ENCODE assay signal across 27 cellular contexts in the genomic region with DNA sequence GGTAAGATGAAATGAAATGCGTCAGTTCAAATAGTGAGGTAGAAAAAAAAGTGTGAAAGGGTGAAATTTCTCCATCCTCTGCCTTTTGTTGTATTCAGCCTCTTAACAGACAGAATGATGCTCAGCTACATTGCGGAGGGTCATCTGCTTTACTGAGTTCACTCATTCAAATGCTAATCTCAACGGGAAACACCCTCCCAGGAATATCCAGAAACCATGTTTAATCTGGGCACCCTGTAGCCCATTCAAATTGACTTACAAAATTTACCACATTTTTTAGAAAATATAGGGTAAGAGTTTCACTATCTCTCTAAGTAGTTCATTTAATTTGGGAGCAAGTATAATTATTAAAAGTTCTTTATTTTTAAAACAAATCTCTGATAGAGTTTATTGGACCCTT.
"Had no signal": no experiment of that assay in that cellular context is flagged by ENCODE, and none has a peak within 500 bp of the region (broad histone marks: within the 10 kb centered on the region; RNA-seq: fewer than 3 reads in every experiment).

No MANE protein-coding gene starts in this region.

- H3K4me3 Mint-ChIP-seq: activated CD4-positive, alpha-beta memory T cell treated with anti-CD3 and anti-CD28 coated beads, Interleukin-2, amount 10 ng/mL, durations not matched to agents 7 days and 5 days; activated CD4-positive, alpha-beta T cell treated with anti-CD3 and anti-CD28 coated beads, Interleukin-2, amount 10 ng/mL, durations not matched to agents 7 days and 5 days; activated naive CD8-positive, alpha-beta T cell; activated T-cell treated with anti-CD3 and anti-CD28 coated beads, Interleukin-2, amount 50 U/mL, for 24 hours; activated T-cell treated with anti-CD3 and anti-CD28 coated beads, Interleukin-2, amount 50 U/mL, for 72 hours; brain had no signal

- H3K9me3 ChIP-seq: breast epithelium, colonic mucosa, esophagus squamous epithelium had no signal

- H3K36me3 Mint-ChIP-seq: activated naive CD8-positive, alpha-beta T cell had no signal

- H3K4me1 ChIP-seq: breast epithelium, colonic mucosa, esophagus squamous epithelium had no signal

- H3K27ac Mint-ChIP-seq: activated CD4-positive, alpha-beta memory T cell treated with anti-CD3 and anti-CD28 coated beads, Interleukin-2, amount 10 ng/mL, durations not matched to agents 7 days and 5 days; activated CD4-positive, alpha-beta T cell treated with anti-CD3 and anti-CD28 coated beads, Interleukin-2, amount 10 ng/mL, durations not matched to agents 7 days and 5 days; activated naive CD8-positive, alpha-beta T cell; activated T-cell treated with anti-CD3 and anti-CD28 coated beads, Interleukin-2, amount 50 U/mL, for 24 hours; activated T-cell treated with anti-CD3 and anti-CD28 coated beads, Interleukin-2, amount 50 U/mL, for 72 hours; brain had no signal

- H3K9me3 Mint-ChIP-seq: activated CD4-positive, alpha-beta memory T cell treated with anti-CD3 and anti-CD28 coated beads, Interleukin-2, amount 10 ng/mL, durations not matched to agents 7 days and 5 days had no signal

- H3K27me3 Mint-ChIP-seq: activated T-cell treated with anti-CD3 and anti-CD28 coated beads, Interleukin-2, amount 50 U/mL, for 24 hours; brain had no signal

- DNase-seq: activated CD4-positive, alpha-beta memory T cell treated with anti-CD3 and anti-CD28 coated beads, Interleukin-2, amount 10 ng/mL, durations not matched to agents 7 days and 5 days; activated CD4-positive, alpha-beta T cell treated with anti-CD3 and anti-CD28 coated beads for 1 hour; activated CD4-positive, alpha-beta T cell treated with anti-CD3 and anti-CD28 coated beads for 4 hours; activated CD4-positive, alpha-beta T cell treated with anti-CD3 and anti-CD28 coated beads, Interleukin-2, amount 10 ng/mL, durations not matched to agents 7 days and 5 days; activated CD4-positive, alpha-beta T cell treated with anti-CD3 and anti-CD28 coated beads, Interleukin-2, amount 50 U/mL, for 4 hours; activated CD8-positive, alpha-beta memory T cell treated with anti-CD3 and anti-CD28 coated beads, Interleukin-2, amount 50 U/mL, for 48 hours; activated effector memory CD4-positive, alpha-beta T cell treated with Interleukin-2 at 50 U/mL for 16 hours; activated gamma-delta T cell treated with Interleukin-2 at 50 U/mL for 16 hours; activated naive CD4-positive, alpha-beta T cell treated with anti-CD3 and anti-CD28 coated beads, Interleukin-2, amount 50 U/mL, for 16 hours; activated naive CD4-positive, alpha-beta T cell treated with Interleukin-2 at 50 U/mL for 16 hours; activated T-cell treated with anti-CD3 and anti-CD28 coated beads for 4 hours; activated T-cell treated with anti-CD3 and anti-CD28 coated beads, Interleukin-2, amount 50 U/mL, for 24 hours; activated T-cell treated with anti-CD3 and anti-CD28 coated beads, Interleukin-2, amount 50 U/mL, for 72 hours; amygdala; aorta; central memory CD4-positive, alpha-beta T cell; cerebellar nuclear complex; colonic mucosa; effector CD8-positive, alpha-beta T cell; esophagus squamous epithelium; head of caudate nucleus; T-helper 2 cell had no signal

- H3K4me1 Mint-ChIP-seq: brain had no signal

- ATAC-seq: activated T-cell treated with anti-CD3 and anti-CD28 coated beads, Interleukin-2, amount 50 U/mL, for 72 hours had no signal

- H3K4me3 ChIP-seq: breast epithelium, cardiac muscle cell, colonic mucosa, esophagus squamous epithelium had no signal

- H3K27me3 ChIP-seq: breast epithelium, cardiac muscle cell, colonic mucosa, esophagus squamous epithelium had no signal

- H3K27ac ChIP-seq: breast epithelium, cardiac muscle cell, colonic mucosa, epithelial cell of prostate, esophagus squamous epithelium had no signal

- H3K36me3 ChIP-seq: breast epithelium, cardiac muscle cell, colonic mucosa, esophagus squamous epithelium had no signal
